Comparison of ENCODE assay signal across 9 cellular contexts in genomic region chr20:45346851-45347250, GRCh38. TPM values are rescaled to one million over a fixed set of nuclear protein-coding genes. Genes with fewer than 3 reads are reported as not detected.
DNase-seq lines count a peak whose midpoint lies in the region; ATAC-seq and TF ChIP-seq lines count a peak whose summit lies in the region.
"Had no signal": no experiment of that assay in that cellular context is flagged by ENCODE, and none has a peak within 500 bp of the region (broad histone marks: within the 10 kb centered on the region; RNA-seq: fewer than 3 reads in every experiment).

No MANE protein-coding gene starts in this region.

- H3K27ac Mint-ChIP-seq in mesothelial cell of epicardium = peak overlapping the region; percentile 89

- ATAC-seq in heart left ventricle (no peak), left cardiac atrium (no peak), GM21737 (IDR thresholded peaks at IDR 0.05; ENCODE audit: unreplicated experiment) (no peak)

- no peak overlapping the region for H2AFZ ChIP-seq in mammary epithelial cell (ENCODE audit: low read depth, low read length)

- H3K36me3 ChIP-seq in heart left ventricle (no peaks in the 10 kb centered on the region), mammary epithelial cell (ENCODE audit: insufficient read depth, low read length) (peaks cover 5% of the 10 kb centered on the region), uterus (no peaks in the 10 kb centered on the region)

- no peaks in the 10 kb centered on the region for H3K9me3 Mint-ChIP-seq in mesothelial cell of epicardium

- peak overlapping the region; percentile 83 for H3K4me3 Mint-ChIP-seq in mesothelial cell of epicardium

- TF ChIP-seq POLR2A in heart left ventricle (IDR thresholded peaks at IDR 0.05) (no peak), uterus (IDR thresholded peaks at IDR 0.05) (no peak)

- no peaks in the 10 kb centered on the region for H4K20me1 ChIP-seq in mammary epithelial cell (ENCODE audit: insufficient read depth, low read length)

- intact Hi-C loops in heart left ventricle (cut with DNase I) = loop anchor here in 1 of 10 donors (10.0 kb wide), 1 partner anchor 448 kb away; the partner anchor contains the start of genes DNTTIP1 and WFDC3
- intact Hi-C loops in left cardiac atrium (cut with DNase I) = no loop called here
- intact Hi-C loops in mammary epithelial cell (cut with micrococcal nuclease) = loop anchor here (1.0 kb wide), 2 partner anchors 11 kb away; no protein-coding TSS in a partner anchor
- intact Hi-C loops in uterus (cut with DNase I; ENCODE audit: low total_unique reads) = no loop called here

- dilution Hi-C loops in mammary epithelial cell (cut with HindIII; ENCODE audit: low sequenced_read_pairs) = no loop called here

- BruUV-seq in mammary epithelial cell (replicated peaks; lab: Mats Ljungman, UMichigan) = no TSS peak

- no peaks in the 10 kb centered on the region for H3K9me3 ChIP-seq in heart left ventricle
- no peaks in the 10 kb centered on the region for H3K9me3 ChIP-seq in mammary epithelial cell (replicated peaks; ENCODE audit: insufficient read depth, low read length)
- H3K9me3 ChIP-seq in uterus = no peaks in the 10 kb centered on the region

- H3K36me3 Mint-ChIP-seq in mesothelial cell of epicardium = no peaks in the 10 kb centered on the region

- peaks cover 3 to 67% (median 49%) of the 10 kb centered on the region in 12 donors for H3K4me1 ChIP-seq in heart left ventricle
- H3K4me1 ChIP-seq in mammary epithelial cell (ENCODE audit: insufficient read depth, low read length) = peaks cover 47% of the 10 kb centered on the region
- peaks cover 0 to 19% of the 10 kb centered on the region in 2 donors for H3K4me1 ChIP-seq in uterus

- H3K27ac ChIP-seq in heart left ventricle (peak overlapping the region; percentile 84 to 97 (median 95)), mammary epithelial cell (ENCODE audit: insufficient read depth, low read depth, low read length) (peak overlapping the region; percentile 96), uterus (peak overlapping the region; percentile 91 to 97)

- CTCF ChIA-PET in mammary epithelial cell (lab: Charles Lee; ENCODE audit: low non-redundant PET) = no interaction called here

- DNase-seq in heart left ventricle (no peak), left cardiac atrium (no peak), mammary epithelial cell (no peak), mesothelial cell of epicardium (ENCODE audit: low spot score in 2 of 2, unreplicated experiment in 2 of 2) (no peak), uterus (no peak), kidney tubule cell (ENCODE audit: low spot score) (no peak), SW480 (ENCODE audit: low spot score) (no peak)

- H3K27me3 Mint-ChIP-seq in mesothelial cell of epicardium (ENCODE audit: low read depth) = no peaks in the 10 kb centered on the region

- WGBS in heart left ventricle, 4 donors = 35 to 55% (median 49%) methylated on average over 5 of the region's 5 CpGs
- 1% methylated on average over 5 of the region's 5 CpGs for WGBS in mammary epithelial cell (ENCODE audit: low coverage, missing lambda C conversion rate)

- no peaks in the 10 kb centered on the region for H3K27me3 ChIP-seq in heart left ventricle
- no peaks in the 10 kb centered on the region for H3K27me3 ChIP-seq in mammary epithelial cell (ENCODE audit: insufficient read depth, low read length)
- H3K27me3 ChIP-seq in uterus = no peaks in the 10 kb centered on the region

- peaks cover 59% of the 10 kb centered on the region for H3K4me1 Mint-ChIP-seq in mesothelial cell of epicardium

- H3K4me3 ChIP-seq in heart left ventricle (peak overlapping the region; percentile 60 to 95 (median 78)), mammary epithelial cell (replicated peaks in 1 of 3; ENCODE audit: insufficient read depth in 1 of 3, low read depth in 2 of 3, low read length in 3 of 3) (peak overlapping the region; percentile 75 to 87 (median 82)), uterus (peak overlapping the region; percentile 78)

- H3K4me2 ChIP-seq in mammary epithelial cell (ENCODE audit: insufficient read depth, low read depth, low read length) = peak overlapping the region; percentile 93

- in situ Hi-C loops in mammary epithelial cell (cut with MboI; ENCODE audit: low sequenced_read_pairs in 2 of 2) = no loop called here

- peak overlapping the region; percentile 99 for H3K9ac ChIP-seq in mammary epithelial cell (ENCODE audit: insufficient read depth, low read length)

- peaks cover 64% of the 10 kb centered on the region for H3K79me2 ChIP-seq in mammary epithelial cell (ENCODE audit: insufficient read depth, low read length)

- TF ChIP-seq CTCF in heart left ventricle (IDR thresholded peaks at IDR 0.05) (no peak), mammary epithelial cell (conservative IDR thresholded peaks at IDR 0.05 in 1 of 2, IDR thresholded peaks at IDR 0.05 in 1 of 2; ENCODE audit: extremely low read depth in 1 of 2, insufficient read depth in 1 of 2, low read depth in 1 of 2, low read length in 2 of 2) (no peak), mesothelial cell of epicardium (IDR thresholded peaks at IDR 0.05; ENCODE audit: unreplicated experiment) (no peak), uterus (IDR thresholded peaks at IDR 0.05) (no peak)

RNA-seq across cellular contexts. Expression of gene SDC4, which starts 1.4 kb away (rescaled TPM):
- total RNA-seq in heart left ventricle = 100 to 1,000 TPM in 2 of 9 donors, 10 to 100 TPM in 7; 62.1 to 140 (median 94.1) TPM
- polyA plus RNA-seq in heart left ventricle = 100 to 1,000 TPM in 1 of 2 donors, 10 to 100 TPM in 1; 44.3 to 139 TPM
- total RNA-seq in left cardiac atrium = 100 to 1,000 TPM in 1 of 2 donors, 10 to 100 TPM in 1; 51.4 to 152 TPM
- 100 to 1,000 TPM; 276 to 550 TPM for total RNA-seq in mammary epithelial cell
- polyA plus RNA-seq in mammary epithelial cell = 135 TPM
- 326 TPM for polyA minus RNA-seq in mammary epithelial cell
- total RNA-seq in mesothelial cell of epicardium = 44.3 to 46.7 TPM (median 46.7 TPM) in 3 replicates
- 10 to 100 TPM in 3 of 4 donors, 1 to 10 TPM in 1; 7.9 to 77.9 (median 48.4) TPM for total RNA-seq in uterus

RNA-seq across cellular contexts. Expression of gene SYS1, which starts 16.1 kb away (rescaled TPM):
- total RNA-seq in heart left ventricle (10 to 100 TPM; 16.4 to 54.0 (median 23.0) TPM), left cardiac atrium (10 to 100 TPM; 23.4 to 24.1 TPM), mammary epithelial cell (10 to 100 TPM; 20.9 to 25.0 TPM), mesothelial cell of epicardium (25.6 to 27.2 TPM (median 26.7 TPM) in 3 replicates), uterus (10 to 100 TPM; 19.0 to 35.6 (median 25.0) TPM)
- polyA plus RNA-seq in heart left ventricle (10 to 100 TPM; 12.6 to 68.8 TPM), mammary epithelial cell (35.1 TPM)
- 40.9 TPM for polyA minus RNA-seq in mammary epithelial cell

RNA-seq across cellular contexts. Expression of gene TP53TG5, which starts 31.3 kb away (rescaled TPM):
- total RNA-seq in heart left ventricle (1 to 10 TPM in 2 of 9 donors, under 1 TPM in 5, not detected in 2; 0.32 to 3.2 (median 0.76) TPM), left cardiac atrium (1 to 10 TPM in 1 of 2 donors, under 1 TPM in 1; 0.68 to 2.0 TPM), mammary epithelial cell (not detected), mesothelial cell of epicardium (0.47 to 0.69 TPM in 2 of 3 replicates, not detected in the other), uterus (1 to 10 TPM in 1 of 4 donors, not detected in 3; 1.9 TPM)
- polyA plus RNA-seq in heart left ventricle (1 to 10 TPM in 1 of 2 donors, under 1 TPM in 1; 0.40 to 1.5 TPM), mammary epithelial cell (not detected)
- not detected for polyA minus RNA-seq in mammary epithelial cell
- total RNA-seq: SK-MEL-5 had no signal

RNA-seq across cellular contexts. Expression of gene MATN4, which starts 38.8 kb away (rescaled TPM):
- total RNA-seq in heart left ventricle (not detected), left cardiac atrium (not detected), mammary epithelial cell (under 1 TPM in 1 of 2 donors, not detected in 1; 0.24 TPM), mesothelial cell of epicardium (0.11 TPM in 1 of 3 replicates, not detected in the others), uterus (1 to 10 TPM in 1 of 4 donors, not detected in 3; 5.6 TPM)
- polyA plus RNA-seq in heart left ventricle (not detected), mammary epithelial cell (0.06 TPM)
- polyA minus RNA-seq in mammary epithelial cell = not detected

RNA-seq across cellular contexts. Expression of gene RBPJL, which starts 40.2 kb away (rescaled TPM):
- total RNA-seq in heart left ventricle (not detected), left cardiac atrium (not detected), mammary epithelial cell (not detected), mesothelial cell of epicardium (not detected in 3 replicates), uterus (not detected)
- polyA plus RNA-seq in heart left ventricle (not detected), mammary epithelial cell (not detected)
- not detected for polyA minus RNA-seq in mammary epithelial cell
- total RNA-seq: SK-MEL-5 had no signal
